Comparison of ENCODE assay signal across 1 cellular context in genomic region chr11:7462706-7463105, GRCh38.
TF ChIP-seq lines count a peak whose summit lies in the region.

No MANE protein-coding gene starts in this region.

TF ChIP-seq in SK-N-SH, 30 proteins besides CTCF, POLR2A, EP300 and RAD21 (continued from another document):
- TF ChIP-seq, protein P1, sequence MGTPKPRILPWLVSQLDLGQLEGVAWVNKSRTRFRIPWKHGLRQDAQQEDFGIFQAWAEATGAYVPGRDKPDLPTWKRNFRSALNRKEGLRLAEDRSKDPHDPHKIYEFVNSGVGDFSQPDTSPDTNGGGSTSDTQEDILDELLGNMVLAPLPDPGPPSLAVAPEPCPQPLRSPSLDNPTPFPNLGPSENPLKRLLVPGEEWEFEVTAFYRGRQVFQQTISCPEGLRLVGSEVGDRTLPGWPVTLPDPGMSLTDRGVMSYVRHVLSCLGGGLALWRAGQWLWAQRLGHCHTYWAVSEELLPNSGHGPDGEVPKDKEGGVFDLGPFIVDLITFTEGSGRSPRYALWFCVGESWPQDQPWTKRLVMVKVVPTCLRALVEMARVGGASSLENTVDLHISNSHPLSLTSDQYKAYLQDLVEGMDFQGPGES (IDR thresholded peaks at IDR 0.05; ENCODE audit: low read depth, low read length): no peak
- TF ChIP-seq TCF12 (IDR thresholded peaks at IDR 0.05) (peak; percentile 77), FOSL2 (IDR thresholded peaks at IDR 0.05; ENCODE audit: borderline replicate concordance, low read depth) (no peak), MAX (IDR thresholded peaks at IDR 0.05; ENCODE audit: low read depth) (no peak), FOXJ3 (CRISPR knock-in tag; IDR thresholded peaks at IDR 0.05) (peak; percentile 82), CHD2 (IDR thresholded peaks at IDR 0.05; ENCODE audit: low read length, partially characterized antibody) (peak; percentile 83), RFX5 (IDR thresholded peaks at IDR 0.05; ENCODE audit: low read length) (no peak), JUND (IDR thresholded peaks at IDR 0.05) (0 out of 2 replicates have a peak, but pooled peaks have one; percentile 16), REST (IDR thresholded peaks at IDR 0.05; ENCODE audit: low read depth, low read length) (no peak), GABPA (IDR thresholded peaks at IDR 0.05; ENCODE audit: low read depth) (no peak), SIN3A (IDR thresholded peaks at IDR 0.05; ENCODE audit: borderline replicate concordance, low read depth, low read length) (no peak), NRF1 (IDR thresholded peaks at IDR 0.05; ENCODE audit: low read depth, low read length) (no peak), YY1 (IDR thresholded peaks at IDR 0.05; ENCODE audit: low read depth) (no peak), TEAD4 (IDR thresholded peaks at IDR 0.05; ENCODE audit: borderline replicate concordance, insufficient read depth) (peak; percentile 49; the same call in 1 of the 2 replicates), ELF1 (IDR thresholded peaks at IDR 0.05) (no peak), RCOR1 (IDR thresholded peaks at IDR 0.05; ENCODE audit: low read length) (peak; percentile 97), EZH2phosphoT487 (IDR thresholded peaks at IDR 0.05; ENCODE audit: borderline replicate concordance, low read depth) (no peak), USF2 (IDR thresholded peaks at IDR 0.05; ENCODE audit: borderline replicate concordance, low read depth, low read length) (no peak), SMC3 (IDR thresholded peaks at IDR 0.05; ENCODE audit: low read depth, low read length) (no peak), FOXM1 (IDR thresholded peaks at IDR 0.05; ENCODE audit: low read depth) (no peak), GATA2 (CRISPR knock-in tag; IDR thresholded peaks at IDR 0.05) (peak; percentile 92), MEF2A (IDR thresholded peaks at IDR 0.05; ENCODE audit: borderline replicate concordance, low read depth) (no peak), RXRA (IDR thresholded peaks at IDR 0.05; ENCODE audit: borderline replicate concordance, low read depth) (no peak), NFIC (IDR thresholded peaks at IDR 0.05; ENCODE audit: borderline replicate concordance) (no peak), TAF1 (IDR thresholded peaks at IDR 0.05; ENCODE audit: borderline replicate concordance, low read depth, low read length) (no peak)
- TF ChIP-seq, protein P2, sequence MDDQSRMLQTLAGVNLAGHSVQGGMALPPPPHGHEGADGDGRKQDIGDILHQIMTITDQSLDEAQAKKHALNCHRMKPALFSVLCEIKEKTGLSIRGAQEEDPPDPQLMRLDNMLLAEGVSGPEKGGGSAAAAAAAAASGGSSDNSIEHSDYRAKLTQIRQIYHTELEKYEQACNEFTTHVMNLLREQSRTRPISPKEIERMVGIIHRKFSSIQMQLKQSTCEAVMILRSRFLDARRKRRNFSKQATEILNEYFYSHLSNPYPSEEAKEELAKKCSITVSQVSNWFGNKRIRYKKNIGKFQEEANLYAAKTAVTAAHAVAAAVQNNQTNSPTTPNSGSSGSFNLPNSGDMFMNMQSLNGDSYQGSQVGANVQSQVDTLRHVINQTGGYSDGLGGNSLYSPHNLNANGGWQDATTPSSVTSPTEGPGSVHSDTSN (IDR thresholded peaks at IDR 0.05): peak; percentile 70
- TF ChIP-seq, protein P3, sequence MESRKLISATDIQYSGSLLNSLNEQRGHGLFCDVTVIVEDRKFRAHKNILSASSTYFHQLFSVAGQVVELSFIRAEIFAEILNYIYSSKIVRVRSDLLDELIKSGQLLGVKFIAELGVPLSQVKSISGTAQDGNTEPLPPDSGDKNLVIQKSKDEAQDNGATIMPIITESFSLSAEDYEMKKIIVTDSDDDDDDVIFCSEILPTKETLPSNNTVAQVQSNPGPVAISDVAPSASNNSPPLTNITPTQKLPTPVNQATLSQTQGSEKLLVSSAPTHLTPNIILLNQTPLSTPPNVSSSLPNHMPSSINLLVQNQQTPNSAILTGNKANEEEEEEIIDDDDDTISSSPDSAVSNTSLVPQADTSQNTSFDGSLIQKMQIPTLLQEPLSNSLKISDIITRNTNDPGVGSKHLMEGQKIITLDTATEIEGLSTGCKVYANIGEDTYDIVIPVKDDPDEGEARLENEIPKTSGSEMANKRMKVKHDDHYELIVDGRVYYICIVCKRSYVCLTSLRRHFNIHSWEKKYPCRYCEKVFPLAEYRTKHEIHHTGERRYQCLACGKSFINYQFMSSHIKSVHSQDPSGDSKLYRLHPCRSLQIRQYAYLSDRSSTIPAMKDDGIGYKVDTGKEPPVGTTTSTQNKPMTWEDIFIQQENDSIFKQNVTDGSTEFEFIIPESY (IDR thresholded peaks at IDR 0.05; ENCODE audit: borderline replicate concordance, low read depth): 0 out of 2 replicates have a peak, but pooled peaks have one; percentile 29
